25 cellular contexts compared by ENCODE assay signal in the genomic region with DNA sequence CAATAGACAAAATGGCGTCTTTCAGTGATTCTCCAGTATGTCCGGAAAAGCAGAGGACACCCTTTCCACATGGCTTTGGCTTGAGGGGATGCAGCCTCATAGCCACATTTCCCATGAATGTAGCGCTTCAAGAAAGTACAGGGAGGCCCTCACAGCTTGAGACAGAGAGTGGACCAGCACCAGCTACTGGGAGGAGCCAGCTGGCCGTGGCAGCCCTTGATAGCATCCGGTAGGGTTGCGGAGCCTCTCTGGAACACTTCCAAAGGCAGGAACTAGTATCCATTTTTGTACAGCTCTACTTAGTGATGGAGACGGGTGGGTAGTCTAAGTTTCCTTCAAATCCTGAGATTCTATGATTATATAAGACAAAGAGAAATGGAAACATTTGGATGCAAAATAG.
"Had no signal": no experiment of that assay in that cellular context is flagged by ENCODE, and none has a peak within 500 bp of the region (broad histone marks: within the 10 kb centered on the region; RNA-seq: fewer than 3 reads in every experiment).

No MANE protein-coding gene starts in this region.

- H3K4me3 ChIP-seq: adrenal gland, body of pancreas, neural progenitor cell, psoas muscle, testis had no signal

- H3K9me3 ChIP-seq: adrenal gland, body of pancreas, psoas muscle, testis had no signal

- ATAC-seq: body of pancreas; esophagus mucosa; foreskin keratinocyte; naive thymus-derived CD8-positive, alpha-beta T cell; psoas muscle; stimulated activated naive CD8-positive, alpha-beta T cell treated with anti-CD3 and anti-CD28 coated beads, Interleukin-15, Interleukin-2, amounts not matched to agents 100 U/mL and 50 U/mL, for 24 hours; T-helper 17 cell had no signal

- H3K36me3 ChIP-seq: adrenal gland, neural progenitor cell had no signal

- H3K4me1 ChIP-seq: foreskin keratinocyte, psoas muscle, testis had no signal

- DNase-seq: activated CD4-positive, alpha-beta memory T cell treated with anti-CD3 and anti-CD28 coated beads for 36 hours; activated CD4-positive, alpha-beta T cell treated with anti-CD3 and anti-CD28 coated beads, Interleukin-2, amount 10 ng/mL, durations not matched to agents 24 days and 14 days; activated CD4-positive, CD25-positive, alpha-beta regulatory T cell treated with anti-CD3 and anti-CD28 coated beads, Interleukin-2, amount 50 U/mL, for 72 hours; activated CD8-positive, alpha-beta memory T cell treated with anti-CD3 and anti-CD28 coated beads, Interleukin-2, amount 50 U/mL, for 4 hours; activated effector memory CD4-positive, alpha-beta T cell treated with anti-CD3 and anti-CD28 coated beads, Interleukin-2, amount 50 U/mL, for 16 hours; activated naive CD4-positive, alpha-beta T cell treated with anti-CD3 and anti-CD28 coated beads for 36 hours; activated naive CD8-positive, alpha-beta T cell treated with anti-CD3 and anti-CD28 coated beads for 36 hours; activated T-cell treated with anti-CD3 and anti-CD28 coated beads, Interleukin-2, amount 50 U/mL, for 1 hour; adrenal gland; aorta; body of pancreas; endodermal cell; foreskin keratinocyte; naive thymus-derived CD8-positive, alpha-beta T cell; occipital lobe; psoas muscle; stimulated activated CD4-positive, alpha-beta T cell treated with anti-CD3 and anti-CD28 coated beads, Interleukin-12 subunit alpha, Interleukin-12 subunit beta, amount 100 ng/mL, for 4 hours; stimulated activated CD4-positive, alpha-beta T cell treated with anti-CD3 and anti-CD28 coated beads, Interleukin-4, amount 100 ng/mL, for 1 hour; stimulated activated naive CD8-positive, alpha-beta T cell treated with anti-CD3 and anti-CD28 coated beads, Interleukin-15, Interleukin-2, amounts not matched to agents 100 U/mL and 50 U/mL, for 24 hours; T-helper 17 cell; T1000; testis had no signal

- H3K27me3 ChIP-seq: adrenal gland, body of pancreas, neural progenitor cell, testis had no signal

- H3K27ac ChIP-seq: adrenal gland, body of pancreas, foreskin keratinocyte, neural progenitor cell, parathyroid adenoma, psoas muscle had no signal
